Comparison of ENCODE assay signal across 18 cellular contexts in the genomic region with DNA sequence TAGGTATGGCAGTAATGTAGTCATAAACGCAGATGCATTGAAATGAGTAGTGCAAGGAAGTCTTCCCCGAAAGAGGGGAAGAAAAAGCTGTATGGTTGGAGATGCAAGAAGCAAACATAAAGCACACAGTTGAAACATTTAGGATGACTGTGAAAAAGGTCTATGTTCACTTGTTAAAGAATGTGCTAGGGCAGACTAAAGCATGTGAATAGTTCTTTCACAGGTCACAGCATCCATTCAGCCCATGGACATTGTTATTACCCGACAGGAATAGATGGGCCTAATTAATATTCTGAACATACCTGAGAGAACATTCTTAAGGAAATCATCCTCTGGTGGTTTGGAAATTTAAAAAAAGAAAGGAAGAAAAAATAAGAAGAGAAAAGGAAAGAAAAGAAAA.
"Had no signal": no experiment of that assay in that cellular context is flagged by ENCODE, and none has a peak within 500 bp of the region (broad histone marks: within the 10 kb centered on the region; RNA-seq: fewer than 3 reads in every experiment).

No MANE protein-coding gene starts in this region.

- H3K4me1 ChIP-seq: esophagus squamous epithelium, gastroesophageal sphincter, parathyroid adenoma, prostate gland, right lobe of liver, suprapubic skin, thyroid gland had no signal

- ATAC-seq: effector memory CD8-positive, alpha-beta T cell; gastroesophageal sphincter; left colon; natural killer cell; right lobe of liver; stimulated activated effector memory CD8-positive, alpha-beta T cell treated with anti-CD3 and anti-CD28 coated beads, Interleukin-12 subunit alpha, Interleukin-12 subunit beta, amount 100 ng/mL, for 72 hours; stimulated activated naive CD8-positive, alpha-beta T cell treated with anti-CD3 and anti-CD28 coated beads, Interleukin-15, Interleukin-2, amounts not matched to agents 100 U/mL and 50 U/mL, for 24 hours had no signal

- H2AFZ ChIP-seq: parathyroid adenoma had no signal

- H3K4me3 Mint-ChIP-seq: dendritic cell treated with granulocyte-macrophage colony-stimulating factor and Interleukin-4, amounts not matched to agents 40 ng/mL and 50 ng/mL, for 4 days; effector memory CD8-positive, alpha-beta T cell; natural killer cell; stimulated activated effector memory CD8-positive, alpha-beta T cell treated with anti-CD3 and anti-CD28 coated beads, Interleukin-12 subunit alpha, Interleukin-12 subunit beta, amount 100 ng/mL, for 72 hours; type B pancreatic cell had no signal

- H3K27ac Mint-ChIP-seq: dendritic cell treated with granulocyte-macrophage colony-stimulating factor and Interleukin-4, amounts not matched to agents 40 ng/mL and 50 ng/mL, for 4 days; effector memory CD8-positive, alpha-beta T cell; natural killer cell; stimulated activated effector memory CD8-positive, alpha-beta T cell treated with anti-CD3 and anti-CD28 coated beads, Interleukin-12 subunit alpha, Interleukin-12 subunit beta, amount 100 ng/mL, for 72 hours; type B pancreatic cell had no signal

- H3K9ac ChIP-seq: parathyroid adenoma had no signal

- H3K27ac ChIP-seq: esophagus squamous epithelium, gastroesophageal sphincter, parathyroid adenoma, prostate gland, right lobe of liver, suprapubic skin, thyroid gland had no signal

- H3K36me3 Mint-ChIP-seq: natural killer cell; stimulated activated effector memory CD8-positive, alpha-beta T cell treated with anti-CD3 and anti-CD28 coated beads, Interleukin-12 subunit alpha, Interleukin-12 subunit beta, amount 100 ng/mL, for 72 hours; type B pancreatic cell had no signal

- H3K4me1 Mint-ChIP-seq: natural killer cell; stimulated activated effector memory CD8-positive, alpha-beta T cell treated with anti-CD3 and anti-CD28 coated beads, Interleukin-12 subunit alpha, Interleukin-12 subunit beta, amount 100 ng/mL, for 72 hours had no signal

- DNase-seq: effector memory CD8-positive, alpha-beta T cell; esophagus squamous epithelium; foreskin fibroblast; left colon; natural killer cell; retina; right lobe of liver; stimulated activated CD4-positive, alpha-beta T cell treated with anti-CD3 and anti-CD28 coated beads, Interleukin-4, amount 100 ng/mL, for 1 hour; stimulated activated CD8-positive, alpha-beta memory T cell treated with anti-CD3 and anti-CD28 coated beads, Interleukin-4, amount 100 ng/mL, for 48 hours; stimulated activated naive CD8-positive, alpha-beta T cell treated with anti-CD3 and anti-CD28 coated beads, Interleukin-15, Interleukin-2, amounts not matched to agents 100 U/mL and 50 U/mL, for 24 hours; thyroid gland had no signal

- H3K27me3 ChIP-seq: esophagus squamous epithelium, gastroesophageal sphincter, right lobe of liver, suprapubic skin, thyroid gland had no signal

- H3K4me3 ChIP-seq: esophagus squamous epithelium, gastroesophageal sphincter, prostate gland, right lobe of liver, suprapubic skin, thyroid gland had no signal

- H3K9me3 ChIP-seq: esophagus squamous epithelium, gastroesophageal sphincter, prostate gland, right lobe of liver, suprapubic skin, thyroid gland had no signal

- H3K27me3 Mint-ChIP-seq: dendritic cell treated with granulocyte-macrophage colony-stimulating factor and Interleukin-4, amounts not matched to agents 40 ng/mL and 50 ng/mL, for 4 days; effector memory CD8-positive, alpha-beta T cell; type B pancreatic cell had no signal

- H3K36me3 ChIP-seq: esophagus squamous epithelium, gastroesophageal sphincter, prostate gland, right lobe of liver, suprapubic skin, thyroid gland had no signal
